Comparison of ENCODE assay signal across 11 cellular contexts in genomic region chr7:22672892-22673637, GRCh38. TPM values are rescaled to one million over a fixed set of nuclear protein-coding genes. Genes with fewer than 3 reads are reported as not detected.
DNase-seq lines count a peak whose midpoint lies in the region; ATAC-seq and TF ChIP-seq lines count a peak whose summit lies in the region.
"Had no signal": no experiment of that assay in that cellular context is flagged by ENCODE, and none has a peak within 500 bp of the region (broad histone marks: within the 10 kb centered on the region; RNA-seq: fewer than 3 reads in every experiment).

No MANE protein-coding gene starts in this region.

- TF ChIP-seq CTCF in lower lobe of right lung (IDR thresholded peaks at IDR 0.05) (no peak), colonic mucosa (IDR thresholded peaks at IDR 0.05) (no peak)

- H3K36me3 Mint-ChIP-seq in activated T-helper 2 cell treated with anti-CD3 and anti-CD28 coated beads, Interferon-gamma antibody, Interleukin-2, Interleukin-4, amounts not matched to agents 10 μg/mL and 5 μg/mL and 100 μg/mL, durations not matched to agents 14 hours and 24 hours and 36 hours (ENCODE audit: low read depth), result peaks cover 7% of the 10 kb centered on the region

- H3K9ac ChIP-seq in colonic mucosa (ENCODE audit: low read depth in 2 of 2, low read length in 2 of 2), result no peak overlapping the region

- no peaks in the 10 kb centered on the region for H3K9me3 ChIP-seq in lower lobe of right lung
- no peaks in the 10 kb centered on the region for H3K9me3 ChIP-seq in colonic mucosa

- no peaks in the 10 kb centered on the region for H3K36me3 ChIP-seq in lower lobe of right lung
- no peaks in the 10 kb centered on the region for H3K36me3 ChIP-seq in colonic mucosa

- H3K4me1 Mint-ChIP-seq in activated T-helper 2 cell treated with anti-CD3 and anti-CD28 coated beads, Interferon-gamma antibody, Interleukin-2, Interleukin-4, amounts not matched to agents 10 μg/mL and 5 μg/mL and 100 μg/mL, durations not matched to agents 14 hours and 24 hours and 36 hours (ENCODE audit: low read depth), result peaks cover 69% of the 10 kb centered on the region

- ATAC-seq in GM19463 (IDR thresholded peaks at IDR 0.05; ENCODE audit: unreplicated experiment), result peak; percentile 86
- ATAC-seq in HG03196 (IDR thresholded peaks at IDR 0.05; ENCODE audit: unreplicated experiment), result peak; percentile 84
- ATAC-seq in lower lobe of right lung, result no peak

- no peak overlapping the region for H3K27ac ChIP-seq in lower lobe of right lung
- no peak overlapping the region for H3K27ac ChIP-seq in colonic mucosa

- H3K27ac Mint-ChIP-seq in activated T-helper 2 cell treated with anti-CD3 and anti-CD28 coated beads, Interferon-gamma antibody, Interleukin-2, Interleukin-4, amounts not matched to agents 10 μg/mL and 5 μg/mL and 100 μg/mL, durations not matched to agents 14 hours and 24 hours and 36 hours, result peak overlapping the region; percentile 13

- peaks cover 29% of the 10 kb centered on the region for H3K4me1 ChIP-seq in lower lobe of right lung
- H3K4me1 ChIP-seq in colonic mucosa, result no peaks in the 10 kb centered on the region

- peak; percentile 96 for DNase-seq in DMS53 treated with DMSO at 0.1 percent for 48 hours (lab: John Stamatoyannopoulos, UW; ENCODE audit: unreplicated experiment)
- DNase-seq in activated T-helper 2 cell treated with anti-CD3 and anti-CD28 coated beads, Interferon-gamma antibody, Interleukin-2, Interleukin-4, amounts not matched to agents 10 μg/mL and 5 μg/mL and 100 μg/mL, durations not matched to agents 14 hours and 24 hours and 36 hours (ENCODE audit: low spot score), result no peak
- no peak for DNase-seq in lower lobe of right lung
- DNase-seq in colonic mucosa, result no peak
- no peak for DNase-seq in A172 (ENCODE audit: low spot score)
- no peak for DNase-seq in HPDE6-E6E7 (ENCODE audit: extremely low spot score)
- DNase-seq: GDM1; NCI-H2081 treated with DMSO at 0.1 percent for 48 hours; stimulated activated CD4-positive, alpha-beta T cell treated with anti-CD3 and anti-CD28 coated beads, Interleukin-15, amount 100 ng/mL, for 24 hours had no signal

- H3K27me3 Mint-ChIP-seq in activated T-helper 2 cell treated with anti-CD3 and anti-CD28 coated beads, Interferon-gamma antibody, Interleukin-2, Interleukin-4, amounts not matched to agents 10 μg/mL and 5 μg/mL and 100 μg/mL, durations not matched to agents 14 hours and 24 hours and 36 hours (ENCODE audit: low read depth), result peaks cover 7% of the 10 kb centered on the region

- intact Hi-C loops in activated T-helper 2 cell treated with anti-CD3 and anti-CD28 coated beads, Interferon-gamma antibody, Interleukin-2, Interleukin-4, amounts not matched to agents 10 μg/mL and 5 μg/mL and 100 μg/mL, durations not matched to agents 14 hours and 24 hours and 36 hours (cut with micrococcal nuclease), result no loop called here
- intact Hi-C loops in lower lobe of right lung (cut with DNase I), result no loop called here
- intact Hi-C loops in colonic mucosa (cut with DNase I), result no loop called here

- H3K27me3 ChIP-seq in lower lobe of right lung (ENCODE audit: low read depth) (no peaks in the 10 kb centered on the region), colonic mucosa (no peaks in the 10 kb centered on the region)

- no peak overlapping the region for H3K4me3 Mint-ChIP-seq in activated T-helper 2 cell treated with anti-CD3 and anti-CD28 coated beads, Interferon-gamma antibody, Interleukin-2, Interleukin-4, amounts not matched to agents 10 μg/mL and 5 μg/mL and 100 μg/mL, durations not matched to agents 14 hours and 24 hours and 36 hours (ENCODE audit: low read depth)

- H3K9me3 Mint-ChIP-seq in activated T-helper 2 cell treated with anti-CD3 and anti-CD28 coated beads, Interferon-gamma antibody, Interleukin-2, Interleukin-4, amounts not matched to agents 10 μg/mL and 5 μg/mL and 100 μg/mL, durations not matched to agents 14 hours and 24 hours and 36 hours, result peaks cover 6% of the 10 kb centered on the region

- H3K4me3 ChIP-seq in lower lobe of right lung (no peak overlapping the region), colonic mucosa (no peak overlapping the region)

RNA-seq across cellular contexts. Expression of gene IL6, which starts 53.9 kb away (rescaled TPM):
- not detected in 2 replicates for total RNA-seq in activated T-helper 2 cell treated with anti-CD3 and anti-CD28 coated beads, Interferon-gamma antibody, Interleukin-2, Interleukin-4, amounts not matched to agents 10 μg/mL and 5 μg/mL and 100 μg/mL, durations not matched to agents 14 hours and 24 hours and 36 hours
- total RNA-seq in lower lobe of right lung, result 8.2 TPM
- under 1 TPM in 1 of 2 donors, not detected in 1; 0.77 TPM for total RNA-seq in colonic mucosa
- total RNA-seq in A172 (2014; rRNA removed; shearing (Covaris generic)), result 0.12 TPM in 1 of 2 replicates, not detected in the other

Comparison
In these comparisons a context has a peak if more than half of its experiments do, and no peak if none do; other contexts are left out.
1. ATAC-seq: peak in GM19463 (single experiment) and HG03196 (single experiment); none in lower lobe of right lung (0 of 2).